11 cellular contexts compared by ENCODE assay signal in genomic region chr22:39574779-39575551, GRCh38. TPM values are rescaled to one million over a fixed set of nuclear protein-coding genes. Genes with fewer than 3 reads are reported as not detected.
DNase-seq lines count a peak whose midpoint lies in the region; ATAC-seq and TF ChIP-seq lines count a peak whose summit lies in the region.
"Had no signal": no experiment of that assay in that cellular context is flagged by ENCODE, and none has a peak within 500 bp of the region (broad histone marks: within the 10 kb centered on the region; RNA-seq: fewer than 3 reads in every experiment).

No MANE protein-coding gene starts in this region.

- no peak overlapping the region for H4K91ac ChIP-seq in mesenchymal stem cell (ENCODE audit: low read length)

- POLR2A ChIA-PET in BJ (lab: Charles Lee): no interaction called here

- no peak overlapping the region for H2AFZ ChIP-seq in mesenchymal stem cell (ENCODE audit: low read depth, low read length)

- H3K23ac ChIP-seq in mesenchymal stem cell (ENCODE audit: low read length in 2 of 2): no peak overlapping the region

- CTCF ChIA-PET in BJ (lab: Yijun Ruan, JAX): interaction anchor here (0.5 to 0.9 kb wide), 2 partner anchors 174 to 450 kb away, joined by 3 read pairs; no protein-coding TSS in a partner anchor

- no peak overlapping the region for H3K4me3 ChIP-seq in BJ (ENCODE audit: low read depth, low read length)
- H3K4me3 ChIP-seq in brain microvascular endothelial cell (ENCODE audit: low read depth, low read length): no peak overlapping the region
- no peak overlapping the region for H3K4me3 ChIP-seq in mesenchymal stem cell (ENCODE audit: insufficient read depth in 1 of 2, low read depth in 1 of 2, low read length in 2 of 2)

- H3K4me2 ChIP-seq in mesenchymal stem cell (ENCODE audit: low read length, poor library complexity, severe bottlenecking): no peak overlapping the region

- no peak overlapping the region for H3K18ac ChIP-seq in mesenchymal stem cell (ENCODE audit: low read depth in 1 of 2, low read length in 2 of 2)

- WGBS in mesenchymal stem cell: 38% methylated on average over 13 of the region's 14 CpGs

- no peak overlapping the region for H3K4ac ChIP-seq in mesenchymal stem cell (ENCODE audit: low read depth in 1 of 2, low read length in 2 of 2)

- no peaks in the 10 kb centered on the region for H3K36me3 ChIP-seq in BJ (ENCODE audit: control insufficient read depth, insufficient read depth, low read length)
- no peaks in the 10 kb centered on the region for H3K36me3 ChIP-seq in brain microvascular endothelial cell (replicated peaks)
- H3K36me3 ChIP-seq in mesenchymal stem cell (ENCODE audit: control insufficient read depth in 1 of 2, insufficient read depth in 2 of 2, low read depth in 1 of 2, low read length in 2 of 2): no peaks in the 10 kb centered on the region

- in situ Hi-C loops in brain microvascular endothelial cell (cut with HindIII; ENCODE audit: low pct_ligation_motif_present, low sequenced_read_pairs): loop anchor here (25.0 kb wide), 1 partner anchor 437 kb away; no protein-coding TSS in a partner anchor

- H3K4me1 ChIP-seq in mesenchymal stem cell (ENCODE audit: control insufficient read depth, insufficient read depth, low read depth, low read length): peaks cover 28% of the 10 kb centered on the region

- H2BK15ac ChIP-seq in mesenchymal stem cell (ENCODE audit: low read depth, poor library complexity, severe bottlenecking): no peak overlapping the region

- DNase-seq in BJ (ENCODE audit: low read depth): peak; percentile 15
- DNase-seq in brain microvascular endothelial cell: peak; percentile 88
- DNase-seq in mesenchymal stem cell: peak; percentile 88
- DNase-seq in NCI-H2227 (lab: John Stamatoyannopoulos, UW; ENCODE audit: unreplicated experiment): no peak
- no peak for DNase-seq in activated gamma-delta T cell treated with Interleukin-2 at 50 U/mL for 16 hours
- no peak for DNase-seq in NCI-H2107 treated with DMSO at 0.1 percent for 48 hours (lab: John Stamatoyannopoulos, UW; ENCODE audit: unreplicated experiment)
- DNase-seq: activated CD4-positive, alpha-beta T cell treated with anti-CD3 and anti-CD28 coated beads, Interleukin-2, amount 50 U/mL, for 48 hours; DMS79; KBM-7 had no signal

- no peak overlapping the region for H4K8ac ChIP-seq in mesenchymal stem cell (ENCODE audit: low read length)

- no peak overlapping the region for H2BK120ac ChIP-seq in mesenchymal stem cell (ENCODE audit: low read depth, low read length)

- TF ChIP-seq RAD21 in Ishikawa (IDR thresholded peaks at IDR 0.05; ENCODE audit: low read depth): no peak

- H3K9me3 ChIP-seq in mesenchymal stem cell (ENCODE audit: control insufficient read depth, low read length): peaks cover 5% of the 10 kb centered on the region

- H2BK5ac ChIP-seq in mesenchymal stem cell (ENCODE audit: low read depth, low read length, poor library complexity, severe bottlenecking): no peak overlapping the region

- no peak overlapping the region for H2BK12ac ChIP-seq in mesenchymal stem cell (ENCODE audit: low read length in 2 of 2)

- H2AK5ac ChIP-seq in mesenchymal stem cell (ENCODE audit: low read length, severe bottlenecking): no peak overlapping the region

- no peak for TF ChIP-seq CTCF in BJ (IDR thresholded peaks at IDR 0.05; ENCODE audit: insufficient read depth, low read depth, low read length)
- TF ChIP-seq CTCF in brain microvascular endothelial cell (IDR thresholded peaks at IDR 0.05; ENCODE audit: low read depth, low read length, missing control alignments): no peak

- no peak for ATAC-seq in HG03139 (IDR thresholded peaks at IDR 0.05; ENCODE audit: unreplicated experiment)

- no peaks in the 10 kb centered on the region for H3K79me1 ChIP-seq in mesenchymal stem cell (replicated peaks; ENCODE audit: low read length, poor library complexity, severe bottlenecking)

- no peak overlapping the region for H3K9ac ChIP-seq in mesenchymal stem cell (ENCODE audit: low read length)

- TF ChIP-seq EP300 in Ishikawa (IDR thresholded peaks at IDR 0.05; ENCODE audit: borderline replicate concordance): peak; percentile 23; the same call in 1 of the 2 replicates

- H3K14ac ChIP-seq in mesenchymal stem cell (ENCODE audit: low read length in 2 of 2): no peak overlapping the region

- H3K27ac ChIP-seq in brain microvascular endothelial cell (no peak overlapping the region), mesenchymal stem cell (ENCODE audit: low read length, poor library complexity, severe bottlenecking) (no peak overlapping the region)

- H3K27me3 ChIP-seq in BJ (ENCODE audit: control insufficient read depth, insufficient read depth, low read length): peaks cover 5% of the 10 kb centered on the region
- H3K27me3 ChIP-seq in brain microvascular endothelial cell (replicated peaks): no peaks in the 10 kb centered on the region
- H3K27me3 ChIP-seq in mesenchymal stem cell (ENCODE audit: control insufficient read depth in 1 of 2, insufficient read depth in 1 of 2, low read length in 2 of 2): peaks cover 0 to 40% of the 10 kb centered on the region in 2 experiments

TF ChIP-seq in Ishikawa, 13 proteins besides CTCF, POLR2A, EP300 and RAD21:
- no peak for TF ChIP-seq TEAD4 (IDR thresholded peaks at IDR 0.05)
- TF ChIP-seq MAX (IDR thresholded peaks at IDR 0.05): no peak
- no peak for TF ChIP-seq YY1 (IDR thresholded peaks at IDR 0.05; ENCODE audit: low read depth)
- peak; percentile 79 for TF ChIP-seq NFIC (IDR thresholded peaks at IDR 0.05)
- peak; percentile 73 for TF ChIP-seq ZBTB7A (IDR thresholded peaks at IDR 0.05; ENCODE audit: low read depth)

RNA-seq across cellular contexts. Expression of gene CACNA1I, which starts 4.4 kb away (rescaled TPM):
- 0.01 TPM in 1 of 2 replicates, not detected in the other for polyA plus RNA-seq in BJ (2011; rRNA removed)
- 0.05 TPM in 1 of 2 replicates, not detected in the other for polyA minus RNA-seq in BJ (2011; rRNA and poly(A)+ RNA removed)
- polyA plus RNA-seq in mesenchymal stem cell (2013, experiment 1 of 2): under 0.01 TPM
- polyA plus RNA-seq in mesenchymal stem cell (2013, experiment 2 of 2): 0.01 TPM

RNA-seq across cellular contexts. Expression of gene RPS19BP1, which starts 42.4 kb away (rescaled TPM):
- polyA plus RNA-seq in BJ (2011; rRNA removed): 64.0 and 66.7 TPM in 2 replicates
- 4.8 and 11.0 TPM in 2 replicates for polyA minus RNA-seq in BJ (2011; rRNA and poly(A)+ RNA removed)
- polyA plus RNA-seq in mesenchymal stem cell (2013, experiment 1 of 2): 59.9 TPM
- 59.6 TPM for polyA plus RNA-seq in mesenchymal stem cell (2013, experiment 2 of 2)

RNA-seq across cellular contexts. Expression of gene ATF4, which starts 54.6 kb away (rescaled TPM):
- polyA plus RNA-seq in BJ (2011; rRNA removed): 886 and 999 TPM in 2 replicates
- 177 and 288 TPM in 2 replicates for polyA minus RNA-seq in BJ (2011; rRNA and poly(A)+ RNA removed)
- polyA plus RNA-seq in mesenchymal stem cell (2013, experiment 1 of 2): 513 TPM
- 503 TPM for polyA plus RNA-seq in mesenchymal stem cell (2013, experiment 2 of 2)

Comparison
In these comparisons a context has a peak if more than half of its experiments do, and no peak if none do; other contexts are left out.
1. DNase-seq: peak in BJ (single experiment), brain microvascular endothelial cell (single experiment) and mesenchymal stem cell (single experiment); none in NCI-H2227 (single experiment), activated gamma-delta T cell treated with Interleukin-2 at 50 U/mL for 16 hours (single experiment) and NCI-H2107 treated with DMSO at 0.1 percent for 48 hours (single experiment).